ENCODE assay signal across 8 cellular contexts in genomic region chr14:31937730-31938346, GRCh38.
A peak's percentile ranks its signal among the peaks of the same experiment; 100 is the strongest.
DNase-seq lines count a peak whose midpoint lies in the region; ATAC-seq lines count a peak whose summit lies in the region.

No MANE protein-coding gene starts in this region.

- H3K27me3 Mint-ChIP-seq in activated T-cell treated with anti-CD3 and anti-CD28 coated beads, Interleukin-2, amount 50 U/mL, for 72 hours (ENCODE audit: low read depth) = peaks cover 6% of the 10 kb centered on the region

- H3K4me3 Mint-ChIP-seq in activated T-cell treated with anti-CD3 and anti-CD28 coated beads, Interleukin-2, amount 50 U/mL, for 72 hours = peak overlapping the region in 1 of 2 donors; percentile 36

- DNase-seq in NCI-H69 (lab: John Stamatoyannopoulos, UW) (peak; percentile 43), left cardiac atrium (peak; percentile 69), NCI-H526 (lab: John Stamatoyannopoulos, UW) (no peak), NCI-H2081 treated with DMSO at 0.1 percent for 48 hours (lab: John Stamatoyannopoulos, UW) (no peak)
- DNase-seq in activated T-cell treated with anti-CD3 and anti-CD28 coated beads, Interleukin-2, amount 50 U/mL, for 72 hours = peak; percentile 81 to 86
- peak; percentile 76 for DNase-seq in stimulated activated CD4-positive, alpha-beta T cell treated with anti-CD3 and anti-CD28 coated beads, Interleukin-4, amount 100 ng/mL, for 24 hours

- H3K27ac Mint-ChIP-seq in activated T-cell treated with anti-CD3 and anti-CD28 coated beads, Interleukin-2, amount 50 U/mL, for 72 hours = peak overlapping the region; percentile 24

- no peaks in the 10 kb centered on the region for H3K36me3 Mint-ChIP-seq in activated T-cell treated with anti-CD3 and anti-CD28 coated beads, Interleukin-2, amount 50 U/mL, for 72 hours (ENCODE audit: insufficient read depth in 2 of 2)

- ATAC-seq in GM18499 (IDR thresholded peaks at IDR 0.05; ENCODE audit: insufficient read depth, unreplicated experiment) = peak; percentile 99
- peak; percentile 99 for ATAC-seq in HG02623 (IDR thresholded peaks at IDR 0.05; ENCODE audit: unreplicated experiment)
- peak; percentile 100 for ATAC-seq in activated T-cell treated with anti-CD3 and anti-CD28 coated beads, Interleukin-2, amount 50 U/mL, for 72 hours (replicated peaks in 1 of 2)
- peak in 1 of 2 donors; percentile 94 for ATAC-seq in left cardiac atrium

- H3K9me3 Mint-ChIP-seq in activated T-cell treated with anti-CD3 and anti-CD28 coated beads, Interleukin-2, amount 50 U/mL, for 72 hours = no peaks in the 10 kb centered on the region

- intact Hi-C loops in left cardiac atrium (cut with DNase I) = loop anchor here (5.0 to 10.0 kb wide), 3 partner anchors 54 to 317 kb away; partner anchors contain the start of gene ARHGAP5 (in 1 of the 2)

- peaks cover 15% of the 10 kb centered on the region for H3K4me1 Mint-ChIP-seq in activated T-cell treated with anti-CD3 and anti-CD28 coated beads, Interleukin-2, amount 50 U/mL, for 72 hours (ENCODE audit: low read depth)

Comparison
In these comparisons a context has a peak if more than half of its experiments do, and no peak if none do; other contexts are left out.
1. DNase-seq: peak in NCI-H69 (single experiment), activated T-cell treated with anti-CD3 and anti-CD28 coated beads, Interleukin-2, amount 50 U/mL, for 72 hours (2 of 2), left cardiac atrium (single experiment) and stimulated activated CD4-positive, alpha-beta T cell treated with anti-CD3 and anti-CD28 coated beads, Interleukin-4, amount 100 ng/mL, for 24 hours (single experiment); none in NCI-H526 (0 of 2) and NCI-H2081 treated with DMSO at 0.1 percent for 48 hours (single experiment).